ENCODE assay signal across 1 cellular context in genomic region chr4:129092636-129093172, GRCh38.
TF ChIP-seq lines count a peak whose summit lies in the region.

No MANE protein-coding gene starts in this region.

TF ChIP-seq in HepG2, 621 proteins besides CTCF, POLR2A, EP300 and RAD21 (continued from another document):
- TF ChIP-seq, protein P1, sequence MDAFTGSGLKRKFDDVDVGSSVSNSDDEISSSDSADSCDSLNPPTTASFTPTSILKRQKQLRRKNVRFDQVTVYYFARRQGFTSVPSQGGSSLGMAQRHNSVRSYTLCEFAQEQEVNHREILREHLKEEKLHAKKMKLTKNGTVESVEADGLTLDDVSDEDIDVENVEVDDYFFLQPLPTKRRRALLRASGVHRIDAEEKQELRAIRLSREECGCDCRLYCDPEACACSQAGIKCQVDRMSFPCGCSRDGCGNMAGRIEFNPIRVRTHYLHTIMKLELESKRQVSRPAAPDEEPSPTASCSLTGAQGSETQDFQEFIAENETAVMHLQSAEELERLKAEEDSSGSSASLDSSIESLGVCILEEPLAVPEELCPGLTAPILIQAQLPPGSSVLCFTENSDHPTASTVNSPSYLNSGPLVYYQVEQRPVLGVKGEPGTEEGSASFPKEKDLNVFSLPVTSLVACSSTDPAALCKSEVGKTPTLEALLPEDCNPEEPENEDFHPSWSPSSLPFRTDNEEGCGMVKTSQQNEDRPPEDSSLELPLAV (CRISPR knock-in tag; conservative IDR thresholded peaks at IDR 0.05; ENCODE audit: low read depth), result no peak
- TF ChIP-seq HIVEP1 (CRISPR knock-in tag; IDR thresholded peaks at IDR 0.05), result no peak
- no peak for TF ChIP-seq DMAP1 (CRISPR knock-in tag; IDR thresholded peaks at IDR 0.05)
- TF ChIP-seq STAG1 (CRISPR knock-in tag; IDR thresholded peaks at IDR 0.05), result no peak
